1 cellular context compared by ENCODE assay signal in genomic region chrX:23732704-23733103, GRCh38.
TF ChIP-seq lines count a peak whose summit lies in the region.

No MANE protein-coding gene starts in this region.

TF ChIP-seq in GM12878, 131 proteins besides CTCF, POLR2A, EP300 and RAD21 (continued from another document and continues in another):
- TF ChIP-seq SPI1 (IDR thresholded peaks at IDR 0.05; ENCODE audit: borderline replicate concordance, insufficient read depth, low read depth, low read length) = peak; percentile 80; the same call in 1 of the 2 replicates
- TF ChIP-seq MYB (IDR thresholded peaks at IDR 0.05; ENCODE audit: borderline replicate concordance, low read depth, low read length) = no peak
- no peak for TF ChIP-seq EGR1 (IDR thresholded peaks at IDR 0.05; ENCODE audit: borderline replicate concordance in 1 of 2, low read depth in 2 of 2, low read length in 2 of 2)
- peak; percentile 56; the same call in 1 of the 2 replicates for TF ChIP-seq MTA3 (IDR thresholded peaks at IDR 0.05; ENCODE audit: borderline replicate concordance, low read length)
- no peak for TF ChIP-seq ZBTB33 (IDR thresholded peaks at IDR 0.05)
- no peak for TF ChIP-seq ZNF217 (IDR thresholded peaks at IDR 0.05)
- no peak for TF ChIP-seq TCF3 (IDR thresholded peaks at IDR 0.05; ENCODE audit: borderline replicate concordance, insufficient read depth, low read depth, low read length)
- peak; percentile 87 for TF ChIP-seq ZBED1 (IDR thresholded peaks at IDR 0.05; ENCODE audit: borderline replicate concordance)
- no peak for TF ChIP-seq PRDM15 (CRISPR knock-in tag; IDR thresholded peaks at IDR 0.05)
- no peak for TF ChIP-seq ZNF622 (IDR thresholded peaks at IDR 0.05)
- TF ChIP-seq KAT2A (conservative IDR thresholded peaks at IDR 0.05; ENCODE audit: control insufficient read depth, low read depth, low read length) = no peak
- no peak for TF ChIP-seq SUZ12 (IDR thresholded peaks at IDR 0.05; ENCODE audit: unreplicated experiment)
- no peak for TF ChIP-seq ATF3 (IDR thresholded peaks at IDR 0.05; ENCODE audit: borderline replicate concordance, extremely low read depth, low read depth, low read length)
- no peak for TF ChIP-seq GATAD2B (conservative IDR thresholded peaks at IDR 0.05; ENCODE audit: low read depth)
- peak; percentile 91 for TF ChIP-seq JUNB (IDR thresholded peaks at IDR 0.05)
- TF ChIP-seq ESRRA (IDR thresholded peaks at IDR 0.05; ENCODE audit: low read length) = no peak
- no peak for TF ChIP-seq PAX5 (IDR thresholded peaks at IDR 0.05; ENCODE audit: borderline replicate concordance, low read depth, low read length)
- TF ChIP-seq MYC (IDR thresholded peaks at IDR 0.05; ENCODE audit: insufficient read depth, insufficient read length, insufficient replicate concordance, low read length, severe bottlenecking) = no peak
- TF ChIP-seq SREBF1 (IDR thresholded peaks at IDR 0.05; ENCODE audit: low read length) = no peak
- TF ChIP-seq MEF2B (IDR thresholded peaks at IDR 0.05; ENCODE audit: partially characterized antibody, poor library complexity, severe bottlenecking) = peak; percentile 86
- no peak for TF ChIP-seq USF1 (IDR thresholded peaks at IDR 0.05; ENCODE audit: borderline replicate concordance, extremely low read length, insufficient read depth, low read depth, low read length)
- TF ChIP-seq RB1 (IDR thresholded peaks at IDR 0.05; ENCODE audit: borderline replicate concordance) = no peak
- TF ChIP-seq KDM1A (IDR thresholded peaks at IDR 0.05; ENCODE audit: borderline replicate concordance) = no peak
- TF ChIP-seq RELA (IDR thresholded peaks at IDR 0.05; ENCODE audit: borderline replicate concordance, partially characterized antibody) = no peak
- peak; percentile 76; the same call in 1 of the 2 replicates for TF ChIP-seq NFIC (IDR thresholded peaks at IDR 0.05; ENCODE audit: low read depth, low read length)
- TF ChIP-seq ZBTB11 (CRISPR knock-in tag; IDR thresholded peaks at IDR 0.05) = no peak
- peak; percentile 35; the same call in 1 of the 2 replicates for TF ChIP-seq RUNX3 (IDR thresholded peaks at IDR 0.05; ENCODE audit: low read length)
- TF ChIP-seq E4F1 (IDR thresholded peaks at IDR 0.05; ENCODE audit: borderline replicate concordance, partially characterized antibody) = no peak
- no peak for TF ChIP-seq PAX8 (IDR thresholded peaks at IDR 0.05)
- no peak for TF ChIP-seq EZH2 (IDR thresholded peaks at IDR 0.05; ENCODE audit: borderline replicate concordance, control insufficient read depth, low read depth, low read length)
- no peak for TF ChIP-seq IRF5 (IDR thresholded peaks at IDR 0.05; ENCODE audit: borderline replicate concordance)
- peak; percentile 57 for TF ChIP-seq ZNF24 (IDR thresholded peaks at IDR 0.05)
- no peak for TF ChIP-seq YY1 (IDR thresholded peaks at IDR 0.05; ENCODE audit: low read depth, low read length)
- TF ChIP-seq CHD4 (IDR thresholded peaks at IDR 0.05) = no peak
- peak; percentile 70; the same call in 1 of the 2 replicates for TF ChIP-seq CHD2 (IDR thresholded peaks at IDR 0.05; ENCODE audit: borderline replicate concordance, low read depth, low read length)
- TF ChIP-seq ZZZ3 (IDR thresholded peaks at IDR 0.05; ENCODE audit: control insufficient read depth, insufficient read length, low read depth) = no peak
- no peak for TF ChIP-seq ZNF207 (IDR thresholded peaks at IDR 0.05; ENCODE audit: borderline replicate concordance)
- TF ChIP-seq BCL3 (IDR thresholded peaks at IDR 0.05; ENCODE audit: borderline replicate concordance, insufficient read depth, low read depth, low read length, poor library complexity, severe bottlenecking) = no peak
- TF ChIP-seq CBX5 (IDR thresholded peaks at IDR 0.05; ENCODE audit: low read depth) = no peak
- no peak for TF ChIP-seq MXI1 (IDR thresholded peaks at IDR 0.05; ENCODE audit: low read depth, low read length)
- TF ChIP-seq CHD1 (IDR thresholded peaks at IDR 0.05; ENCODE audit: low read depth, low read length) = no peak
- TF ChIP-seq SIX5 (IDR thresholded peaks at IDR 0.05; ENCODE audit: low read depth, low read length, severe bottlenecking) = no peak
